In genomic region chr19:36665832-36666231, GRCh38 we compare ENCODE assay signal across 10 cellular contexts. TPM values are rescaled to one million over a fixed set of nuclear protein-coding genes. Genes with fewer than 3 reads are reported as not detected.
DNase-seq lines count a peak whose midpoint lies in the region; ATAC-seq, FAIRE-seq and TF ChIP-seq lines count a peak whose summit lies in the region.
"Had no signal": no experiment of that assay in that cellular context is flagged by ENCODE, and none has a peak within 500 bp of the region (broad histone marks: within the 10 kb centered on the region; RNA-seq: fewer than 3 reads in every experiment).

No MANE protein-coding gene starts in this region.

- H3K9me3 ChIP-seq in lung (ENCODE audit: control insufficient read depth in 2 of 2, insufficient read depth in 1 of 2, low read length in 1 of 2) (peaks cover 0 to 18% of the 10 kb centered on the region in 2 donors), transverse colon (peaks cover 17 to 20% of the 10 kb centered on the region in 2 donors)

- POLR2A ChIA-PET in GM10248 (lab: Yijun Ruan, JAX) = interaction anchor here (0.7 kb wide), 1 partner anchor 1338 kb away, joined by 5 read pairs; no protein-coding TSS in a partner anchor

- H3K36me3 Mint-ChIP-seq in activated naive CD4-positive, alpha-beta T cell treated with anti-CD3 and anti-CD28 coated beads, Interleukin-2, amount 50 U/mL, for 24 hours = peaks cover 54% of the 10 kb centered on the region
- peaks cover 89% of the 10 kb centered on the region for H3K36me3 Mint-ChIP-seq in brain

- peak overlapping the region; percentile 92 for H3K27ac Mint-ChIP-seq in activated naive CD4-positive, alpha-beta T cell treated with anti-CD3 and anti-CD28 coated beads, Interleukin-2, amount 50 U/mL, for 24 hours
- H3K27ac Mint-ChIP-seq in brain = peak overlapping the region; percentile 75 to 99 (median 92)

- CTCF ChIA-PET in GM10248 (lab: Yijun Ruan, JAX) = interaction anchor here (1.2 kb wide), 1 partner anchor 24 kb away, joined by 3 read pairs; no protein-coding TSS in a partner anchor

- TF ChIP-seq CTCF in brain (conservative IDR thresholded peaks at IDR 0.05) (no peak), lung (IDR thresholded peaks at IDR 0.05; ENCODE audit: control extremely low read depth, extremely low read depth) (no peak), transverse colon (IDR thresholded peaks at IDR 0.05) (no peak), GM10248 (IDR thresholded peaks at IDR 0.05; ENCODE audit: control extremely low read depth, extremely low read depth, low read depth, missing control alignments) (no peak)

- no peak for TF ChIP-seq EP300 in transverse colon (IDR thresholded peaks at IDR 0.05; ENCODE audit: low read depth)

- WGBS in lung, 2 donors = 48 to 55% methylated on average over 14 of the region's 14 CpGs
- 72 to 92% methylated on average over 7 to 14 of the region's 14 CpGs for WGBS in transverse colon (ENCODE audit: low coverage in 1 of 2), 2 donors

- ATAC-seq in lung (ENCODE audit: insufficient read depth, low FRiP score) = no peak

- no peaks in the 10 kb centered on the region for H3K27me3 Mint-ChIP-seq in activated naive CD4-positive, alpha-beta T cell treated with anti-CD3 and anti-CD28 coated beads, Interleukin-2, amount 50 U/mL, for 24 hours
- H3K27me3 Mint-ChIP-seq in brain = peaks cover 9% of the 10 kb centered on the region

- no peak for FAIRE-seq in RCC 7860 (lab: Jason Lieb, UNC)
- FAIRE-seq: G401.6 had no signal

- intact Hi-C loops in transverse colon (cut with DNase I; ENCODE audit: low total_unique reads) = no loop called here

- H3K4me1 Mint-ChIP-seq in activated naive CD4-positive, alpha-beta T cell treated with anti-CD3 and anti-CD28 coated beads, Interleukin-2, amount 50 U/mL, for 24 hours = peaks cover 37% of the 10 kb centered on the region
- H3K4me1 Mint-ChIP-seq in brain = peaks cover 49% of the 10 kb centered on the region

- peak overlapping the region; percentile 97 for H3K4me3 Mint-ChIP-seq in activated naive CD4-positive, alpha-beta T cell treated with anti-CD3 and anti-CD28 coated beads, Interleukin-2, amount 50 U/mL, for 24 hours
- H3K4me3 Mint-ChIP-seq in brain = peak overlapping the region; percentile 99 to 100 (median 100)

- in situ Hi-C loops in transverse colon (cut with MboI; ENCODE audit: low pct_ligation_motif_present in 1 of 4, low pct_unique_long_range_greater_than_20kb in 1 of 4, low sequenced_read_pairs in 3 of 4) = no loop called here

- DNase-seq in activated naive CD4-positive, alpha-beta T cell (lab: John Stamatoyannopoulos, UW) = no peak
- no peak for DNase-seq in lung (ENCODE audit: low spot score)
- no peak for DNase-seq in transverse colon
- DNase-seq in NCI-H2227 (lab: John Stamatoyannopoulos, UW; ENCODE audit: unreplicated experiment) = no peak
- DNase-seq in GM10248 (ENCODE audit: extremely low spot score) = no peak
- DNase-seq in RCC 7860 (ENCODE audit: low spot score) = no peak
- DNase-seq: activated CD4-positive, alpha-beta T cell treated with anti-CD3 and anti-CD28 coated beads for 1 hour had no signal

- peaks cover 8% of the 10 kb centered on the region in 2 donors for H3K36me3 ChIP-seq in lung (ENCODE audit: control insufficient read depth in 2 of 2, insufficient read depth in 2 of 2, low read length in 2 of 2)
- H3K36me3 ChIP-seq in transverse colon = peaks cover 0 to 35% (median 8%) of the 10 kb centered on the region in 4 donors

- peaks cover 4 to 10% of the 10 kb centered on the region in 2 donors for H3K4me1 ChIP-seq in lung (ENCODE audit: control insufficient read depth in 2 of 2, insufficient read depth in 2 of 2, low read length in 2 of 2)
- H3K4me1 ChIP-seq in transverse colon = peaks cover 0 to 14% (median 6%) of the 10 kb centered on the region in 4 donors

- H3K9me3 Mint-ChIP-seq in activated naive CD4-positive, alpha-beta T cell treated with anti-CD3 and anti-CD28 coated beads, Interleukin-2, amount 50 U/mL, for 24 hours = peaks cover 23% of the 10 kb centered on the region
- peaks cover 47 to 77% (median 62%) of the 10 kb centered on the region in 5 experiments for H3K9me3 Mint-ChIP-seq in brain

- peak overlapping the region; percentile 74 for H3K4me3 ChIP-seq in lung
- H3K4me3 ChIP-seq in transverse colon = peak overlapping the region; percentile 49 to 82 (median 70)

- no peak for TF ChIP-seq POLR2A in transverse colon (IDR thresholded peaks at IDR 0.05)

- H3K27me3 ChIP-seq in lung (ENCODE audit: control insufficient read depth, insufficient read depth) = no peaks in the 10 kb centered on the region
- no peaks in the 10 kb centered on the region for H3K27me3 ChIP-seq in transverse colon

- H3K27ac ChIP-seq in lung (ENCODE audit: low read depth in 1 of 2, low read length in 1 of 2) (no peak overlapping the region), transverse colon (no peak overlapping the region)

RNA-seq across cellular contexts. Expression of gene ZNF461, which starts 0.8 kb away (rescaled TPM):
- polyA plus RNA-seq in brain (ENCODE audit: insufficient read depth, low read depth, low replicate concordance) (3.6 TPM), lung (1 to 10 TPM; 2.0 to 3.8 TPM)
- total RNA-seq in lung (10 to 100 TPM in 1 of 2 donors, 1 to 10 TPM in 1; 8.7 to 15.3 TPM), transverse colon (10 to 100 TPM in 1 of 4 donors, 1 to 10 TPM in 2, not detected in 1; 5.2 to 12.7 (median 6.0) TPM)

RNA-seq across cellular contexts. Expression of gene ZNF567, which starts 21.6 kb away (rescaled TPM):
- 2.3 TPM for polyA plus RNA-seq in brain (ENCODE audit: insufficient read depth, low read depth, low replicate concordance)
- 10 to 100 TPM in 1 of 2 donors, 1 to 10 TPM in 1; 3.9 to 12.3 TPM for total RNA-seq in lung
- 1 to 10 TPM; 2.3 to 2.4 TPM for polyA plus RNA-seq in lung
- total RNA-seq in transverse colon = 10 to 100 TPM in 1 of 4 donors, 1 to 10 TPM in 3; 4.8 to 10.1 (median 8.5) TPM
